8 cellular contexts compared by ENCODE assay signal in the genomic region with DNA sequence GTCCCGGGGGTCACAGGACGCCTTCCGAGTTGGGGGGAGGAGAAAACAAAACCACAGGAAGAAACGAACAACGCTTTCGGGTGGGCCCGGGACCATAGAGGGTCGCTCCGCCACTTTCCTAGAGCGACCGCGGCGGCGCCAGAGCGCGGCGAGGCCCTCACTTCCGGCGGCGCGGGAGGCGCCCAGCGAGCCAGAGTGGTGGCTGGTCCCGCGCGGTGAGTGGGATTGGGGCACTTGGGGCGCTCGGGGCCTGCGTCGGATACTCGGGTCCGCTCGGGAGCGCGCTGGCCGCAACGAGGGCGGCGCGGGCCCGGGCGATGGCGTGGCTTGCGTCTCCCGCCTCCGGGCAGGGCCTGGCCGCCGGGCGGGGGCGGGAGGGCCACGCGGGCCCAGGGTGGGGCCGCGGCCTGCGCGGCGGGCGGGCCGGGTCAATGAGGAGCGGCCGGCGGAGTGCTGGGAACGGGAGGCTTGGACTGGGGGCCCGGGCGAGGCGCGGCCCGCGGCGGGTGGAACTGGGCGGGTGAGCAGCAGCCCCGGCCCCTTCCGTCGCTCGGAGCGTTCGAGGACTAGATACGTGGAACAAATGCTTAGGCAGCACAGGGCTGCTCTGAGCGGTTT. TPM values are rescaled to one million over a fixed set of nuclear protein-coding genes. Genes with fewer than 3 reads are reported as not detected.
DNase-seq lines count a peak whose midpoint lies in the region; ATAC-seq and TF ChIP-seq lines count a peak whose summit lies in the region.

A gene (plus strand): TSS at position 160 of the 618 bp plus-strand sequence. CDS start 2,446 bp downstream, outside the sequence.

- peak within 1 kb of the TSS; percentile 53 for H3K4ac ChIP-seq in trophoblast cell (ENCODE audit: low read depth, low read length)

- peak within 1 kb of the TSS; percentile 94 for H3K14ac ChIP-seq in trophoblast cell (ENCODE audit: low read length)

- POLR2A ChIA-PET in SK-N-SH (lab: Yijun Ruan, JAX) = interaction anchor here (0.6 to 1.2 kb wide), 5 partner anchors 35 to 417 kb away, joined by 3 to 4 read pairs (median 3); a partner anchor contains a TSS

- peaks cover 8 to 12% of the 10 kb centered on the region in 2 experiments; a peak in 3 of 4 replicates for H3K4me1 ChIP-seq in SK-N-SH (ENCODE audit: control insufficient read depth in 1 of 2, insufficient read depth in 2 of 2, low read depth in 1 of 2, low read length in 1 of 2)
- H3K4me1 ChIP-seq in trophoblast cell (ENCODE audit: control insufficient read depth in 1 of 2, insufficient read depth in 2 of 2, low read length in 2 of 2) = peaks cover 0 to 7% of the 10 kb centered on the region in 2 experiments
- H3K4me1 ChIP-seq in upper lobe of left lung = peaks cover 43 to 56% (median 47%) of the 10 kb centered on the region in 4 donors

- no peaks in the 10 kb centered on the region for H3F3A ChIP-seq in SK-N-SH (replicated peaks; ENCODE audit: insufficient read depth)

- H2AFZ ChIP-seq in SK-N-SH (ENCODE audit: low read depth) (peak within 1 kb of the TSS; percentile 98), trophoblast cell (ENCODE audit: insufficient read depth, low read length, poor library complexity) (peak within 1 kb of the TSS; percentile 88)

- H2BK5ac ChIP-seq in trophoblast cell (ENCODE audit: low read depth, low read length, poor library complexity) = peak within 1 kb of the TSS; percentile 87

- peaks cover 38% of the 10 kb centered on the region for H3K4me1 Mint-ChIP-seq in activated naive CD4-positive, alpha-beta T cell treated with anti-CD3 and anti-CD28 coated beads, Interleukin-2, amount 50 U/mL, for 24 hours

- peak in 1 of 2 experiments; percentile 24; a peak in 1 of 4 replicates for TF ChIP-seq EP300 in SK-N-SH (IDR thresholded peaks at IDR 0.05; ENCODE audit: borderline replicate concordance in 1 of 2, low read depth in 1 of 2, low read length in 1 of 2)
- TF ChIP-seq EP300 in upper lobe of left lung (IDR thresholded peaks at IDR 0.05) = no peak

- H3K4me3 ChIP-seq in SK-N-SH (ENCODE audit: low read depth in 2 of 2, low read length in 1 of 2) (peak within 1 kb of the TSS; percentile 71), trophoblast cell (ENCODE audit: low read depth, low read length) (peak within 1 kb of the TSS; percentile 83), upper lobe of left lung (peak within 1 kb of the TSS; percentile 40 to 71 (median 66))

- peaks cover 20% of the 10 kb centered on the region for H3K9me3 Mint-ChIP-seq in activated naive CD4-positive, alpha-beta T cell treated with anti-CD3 and anti-CD28 coated beads, Interleukin-2, amount 50 U/mL, for 24 hours

- peak within 1 kb of the TSS; percentile 94 for H2BK120ac ChIP-seq in trophoblast cell (ENCODE audit: insufficient read depth, low read length, poor library complexity)

- peak in 2 of 4 donors; percentile 55 to 82 for TF ChIP-seq POLR2A in upper lobe of left lung (IDR thresholded peaks at IDR 0.05)

- CTCF ChIA-PET in SK-N-SH (lab: Yijun Ruan, JAX) = interaction anchor here (1.3 to 3.0 kb wide), 2 partner anchors 68 to 234 kb away, joined by 4 to 11 read pairs; no protein-coding TSS in a partner anchor

- no peak within 1 kb of the TSS for H3K23ac ChIP-seq in trophoblast cell (ENCODE audit: low read length)

- TF ChIP-seq CTCF in GM20000 (IDR thresholded peaks at IDR 0.05; ENCODE audit: extremely low read depth, missing control alignments) (no peak), SK-N-SH (IDR thresholded peaks at IDR 0.05) (no peak), upper lobe of left lung (IDR thresholded peaks at IDR 0.05) (peak in 4 of 6 experiments; percentile 16 to 45 (median 28))

- no peaks in the 10 kb centered on the region for H3K9me2 ChIP-seq in SK-N-SH

- H3K4me3 Mint-ChIP-seq in activated naive CD4-positive, alpha-beta T cell treated with anti-CD3 and anti-CD28 coated beads, Interleukin-2, amount 50 U/mL, for 24 hours = peak within 1 kb of the TSS; percentile 90

- peak; percentile 84 for DNase-seq in DMS53 (lab: John Stamatoyannopoulos, UW)
- DNase-seq in GM20000 (ENCODE audit: low spot score) = peak; percentile 85
- DNase-seq in HS-5 (ENCODE audit: low read depth) = peak; percentile 33
- peak; percentile 91 for DNase-seq in SK-N-SH
- DNase-seq in Right ventricle myocardium inferior (ENCODE audit: missing footprints) = peak; percentile 90
- peak; percentile 33 to 57 for DNase-seq in trophoblast cell
- peak; percentile 72 to 94 for DNase-seq in upper lobe of left lung

- H3K36me3 ChIP-seq in SK-N-SH (replicated peaks in 1 of 2; ENCODE audit: control insufficient read depth in 1 of 2, insufficient read depth in 2 of 2, low read length in 1 of 2) (peaks cover 22 to 27% of the 10 kb centered on the region in 2 experiments), trophoblast cell (ENCODE audit: control insufficient read depth in 1 of 2, insufficient read depth in 2 of 2, low read length in 2 of 2) (peaks cover 4 to 8% of the 10 kb centered on the region in 2 experiments), upper lobe of left lung (peaks cover 0 to 23% (median 8%) of the 10 kb centered on the region in 4 donors)

- H3K4me2 ChIP-seq in SK-N-SH (peak within 1 kb of the TSS; percentile 84), trophoblast cell (ENCODE audit: low read length) (peak within 1 kb of the TSS; percentile 88)

- intact Hi-C loops in Right ventricle myocardium inferior (cut with DNase I) = no loop called here

- H3K27me3 ChIP-seq in SK-N-SH (ENCODE audit: insufficient read depth) = no peaks in the 10 kb centered on the region
- H3K27me3 ChIP-seq in trophoblast cell (ENCODE audit: insufficient read depth, low read length) = no peaks in the 10 kb centered on the region
- H3K27me3 ChIP-seq in upper lobe of left lung = no peaks in the 10 kb centered on the region

- H3K9ac ChIP-seq in SK-N-SH = peak within 1 kb of the TSS; percentile 84
- H3K9ac ChIP-seq in trophoblast cell (ENCODE audit: low read length) = peak within 1 kb of the TSS; percentile 95

- H3K27ac Mint-ChIP-seq in activated naive CD4-positive, alpha-beta T cell treated with anti-CD3 and anti-CD28 coated beads, Interleukin-2, amount 50 U/mL, for 24 hours = peak within 1 kb of the TSS; percentile 95

- peak within 1 kb of the TSS; percentile 85 for H4K12ac ChIP-seq in trophoblast cell (ENCODE audit: low read depth, low read length)

- peaks cover 26% of the 10 kb centered on the region for H3K79me1 ChIP-seq in trophoblast cell (ENCODE audit: low read length)

- H3K27ac ChIP-seq in SK-N-SH (ENCODE audit: low read depth in 2 of 2, low read length in 1 of 2) (peak within 1 kb of the TSS; percentile 76 to 92), trophoblast cell (ENCODE audit: low read depth, low read length) (peak within 1 kb of the TSS; percentile 97), upper lobe of left lung (peak within 1 kb of the TSS; percentile 92 to 96 (median 94))

- H3K9me3 ChIP-seq in SK-N-SH (no peaks in the 10 kb centered on the region), trophoblast cell (ENCODE audit: insufficient read depth, low read depth, low read length) (no peaks in the 10 kb centered on the region), upper lobe of left lung (no peaks in the 10 kb centered on the region)

- no peaks in the 10 kb centered on the region for H3K27me3 Mint-ChIP-seq in activated naive CD4-positive, alpha-beta T cell treated with anti-CD3 and anti-CD28 coated beads, Interleukin-2, amount 50 U/mL, for 24 hours

- H2BK12ac ChIP-seq in trophoblast cell (ENCODE audit: low read length) = peak within 1 kb of the TSS; percentile 74

- WGBS in SK-N-SH (ENCODE audit: low lambda C conversion rate) = 2% methylated on average over 46 of the region's 79 CpGs
- WGBS in trophoblast cell (ENCODE audit: extremely low coverage, insufficient coverage, insufficient read length) = no CpG with 5 or more reads among the region's 79 CpGs
- WGBS in upper lobe of left lung, 2 donors = 0% methylated on average over 9 to 34 of the region's 79 CpGs

- H3K36me3 Mint-ChIP-seq in activated naive CD4-positive, alpha-beta T cell treated with anti-CD3 and anti-CD28 coated beads, Interleukin-2, amount 50 U/mL, for 24 hours = peaks cover 39% of the 10 kb centered on the region

- no peaks in the 10 kb centered on the region for H4K20me1 ChIP-seq in SK-N-SH (ENCODE audit: insufficient read depth)

- no peak within 1 kb of the TSS for H2AK5ac ChIP-seq in trophoblast cell (ENCODE audit: low read length)

- H3K18ac ChIP-seq in trophoblast cell (ENCODE audit: low read length) = peak within 1 kb of the TSS; percentile 98

- H4K91ac ChIP-seq in trophoblast cell (ENCODE audit: low read depth, low read length) = peak within 1 kb of the TSS; percentile 95

- ATAC-seq in Right ventricle myocardium inferior (peak; percentile 63), upper lobe of left lung (ENCODE audit: low FRiP score in 2 of 2) (peak; percentile 73 to 92)

- H3K79me2 ChIP-seq in SK-N-SH (ENCODE audit: insufficient read depth) (peaks cover 37% of the 10 kb centered on the region), trophoblast cell (ENCODE audit: control insufficient read depth, insufficient read depth, low read length, poor library complexity) (peaks cover 9% of the 10 kb centered on the region)

- H4K8ac ChIP-seq in trophoblast cell (ENCODE audit: low read depth, low read length) = peak within 1 kb of the TSS; percentile 96

- TF ChIP-seq RAD21 in SK-N-SH (IDR thresholded peaks at IDR 0.05; ENCODE audit: low read length) = no peak

RNA-seq across cellular contexts. Expression of the gene that starts here (rescaled TPM):
- polyA plus RNA-seq in SK-N-SH (2012; rRNA removed) = 10.2 and 13.2 TPM in 2 replicates
- polyA plus RNA-seq in SK-N-SH (2012; cell fraction: cytosol; rRNA removed) = 17.1 and 20.7 TPM in 2 replicates
- 2.3 and 5.2 TPM in 2 replicates for polyA plus RNA-seq in SK-N-SH (2012; cell fraction: nucleus; rRNA removed)
- total RNA-seq in Right ventricle myocardium inferior = 13.7 TPM
- polyA plus RNA-seq in trophoblast cell (2013) = 31.5 and 32.1 TPM in 2 replicates
- 10 to 100 TPM in 4 of 6 donors, 1 to 10 TPM in 2; 8.4 to 26.9 (median 18.4) TPM for total RNA-seq in upper lobe of left lung

Comparison
In these comparisons a context has a peak if more than half of its experiments do, and no peak if none do; other contexts are left out.
1. Peak in every context shown above with its lines: DNase-seq, ATAC-seq, H3K4me3 ChIP-seq and H3K27ac ChIP-seq.
2. DNase-seq: peak in every context shown above with its lines; median percentile 91 in SK-N-SH; 90 in Right ventricle myocardium inferior; 85 in GM20000; 84 in DMS53; 83 in upper lobe of left lung; 45 in trophoblast cell; 33 in HS-5.
3. CTCF ChIP-seq: peak in upper lobe of left lung (4 of 6); none in GM20000 (single experiment) and SK-N-SH (single experiment).